In genomic region chrX:72301781-72302180, GRCh38 we compare ENCODE assay signal across 8 cellular contexts. TPM values are rescaled to one million over a fixed set of nuclear protein-coding genes. Genes with fewer than 3 reads are reported as not detected.
"Had no signal": no experiment of that assay in that cellular context is flagged by ENCODE, and none has a peak within 500 bp of the region (broad histone marks: within the 10 kb centered on the region; RNA-seq: fewer than 3 reads in every experiment).

No MANE protein-coding gene starts in this region.

- DNase-seq: IMR-90, KBM-7, KG1 had no signal

- H3K9me3 Mint-ChIP-seq: IgD-negative memory B cell had no signal

- H3K4me3 Mint-ChIP-seq: IgD-negative memory B cell had no signal

- H3K27ac Mint-ChIP-seq: IgD-negative memory B cell had no signal

- H3K4me3 ChIP-seq: K562 had no signal

- H3K27ac ChIP-seq: HL-60 had no signal

- ATAC-seq: HepG2, K562 had no signal

RNA-seq across cellular contexts. Expression of gene CITED1, which starts 3.9 kb away (rescaled TPM):
- total RNA-seq: HepG2, HT1080 had no signal
